Comparison of ENCODE assay signal across 15 cellular contexts in the genomic region with DNA sequence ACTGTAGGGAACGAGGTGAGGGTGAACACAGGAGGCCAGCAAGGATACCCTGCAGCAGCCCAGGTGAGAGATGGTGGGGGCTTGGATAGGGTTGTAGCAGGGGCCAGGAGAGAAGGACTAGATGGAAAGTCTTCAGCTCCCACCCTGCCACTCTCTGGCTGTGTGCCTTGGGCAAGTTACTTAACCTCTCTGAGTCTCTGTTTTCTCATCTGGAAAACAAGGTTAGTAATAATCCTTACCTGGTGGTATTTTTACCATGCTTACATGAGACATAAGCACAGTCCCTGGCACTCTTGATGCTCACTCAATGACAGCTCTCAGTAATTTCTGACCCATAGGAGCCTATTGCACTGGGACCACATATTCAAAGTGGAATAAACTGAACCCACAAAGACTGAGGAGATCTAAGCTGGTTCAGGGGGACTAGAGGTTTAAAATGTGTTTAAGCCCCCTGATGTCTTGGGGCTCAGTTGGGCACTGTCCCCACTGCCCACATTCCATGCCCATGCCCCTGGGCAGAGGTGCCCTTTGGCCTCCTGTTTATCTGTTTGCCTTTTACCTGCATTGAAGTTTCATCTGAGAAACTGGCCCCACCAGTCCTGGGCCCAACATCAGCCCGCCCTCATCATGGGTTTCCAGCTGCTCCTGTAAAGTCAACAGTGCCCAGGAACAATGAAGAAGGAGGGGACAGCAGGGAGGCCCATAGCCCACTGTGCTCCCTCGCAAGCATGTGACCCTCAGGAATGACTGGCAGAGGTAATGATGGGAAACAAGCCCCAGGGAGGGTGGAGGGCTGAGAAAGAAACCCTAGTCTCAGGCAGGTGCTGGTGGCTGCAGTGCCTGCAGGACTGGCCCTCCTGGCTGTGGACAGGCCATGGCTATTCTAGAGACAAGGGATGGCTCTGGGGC.
A peak's percentile ranks its signal among the peaks of the same experiment; 100 is the strongest.
DNase-seq lines count a peak whose midpoint lies in the region; ATAC-seq, FAIRE-seq and TF ChIP-seq lines count a peak whose summit lies in the region.
"Had no signal": no experiment of that assay in that cellular context is flagged by ENCODE, and none has a peak within 500 bp of the region (broad histone marks: within the 10 kb centered on the region; RNA-seq: fewer than 3 reads in every experiment).

No MANE protein-coding gene starts in this region.

- H3K27me3 Mint-ChIP-seq in activated naive CD4-positive, alpha-beta T cell treated with anti-CD3 and anti-CD28 coated beads, Interleukin-2, amount 10 ng/mL, durations not matched to agents 7 days and 5 days, result peaks cover 22% of the 10 kb centered on the region

- peaks cover 50% of the 10 kb centered on the region for H3K4me1 ChIP-seq in HepG2 (ENCODE audit: insufficient read depth, low read length)
- peaks cover 7% of the 10 kb centered on the region for H3K4me1 ChIP-seq in vagina
- H3K4me1 ChIP-seq in ovary (ENCODE audit: insufficient read depth), result no peaks in the 10 kb centered on the region
- H3K4me1 ChIP-seq: A549 had no signal

- POLR2A ChIA-PET in HepG2 (lab: Yijun Ruan, JAX), result no interaction called here

- ATAC-seq in HepG2, result peak; percentile 35
- ATAC-seq: A549 had no signal

- no TSS peak for BruUV-seq in HepG2 (replicated peaks; lab: Mats Ljungman, UMichigan)

- intact Hi-C loops in HepG2 (cut with micrococcal nuclease; ENCODE audit: unreplicated experiment), result no loop called here
- intact Hi-C loops in vagina (cut with DNase I), result no loop called here
- intact Hi-C loops in ovary (cut with DNase I), result loop anchor here in 1 of 4 donors (5.0 kb wide), 1 partner anchor 767 kb away; no protein-coding TSS in a partner anchor

- CTCF ChIA-PET in activated naive CD4-positive, alpha-beta T cell treated with anti-CD3 and anti-CD28 coated beads, Interleukin-2, amount 10 ng/mL, durations not matched to agents 7 days and 5 days (lab: Charles Lee), result no interaction called here
- CTCF ChIA-PET in HepG2 (lab: Yijun Ruan, JAX; ENCODE audit: low intra/inter-chr PET ratio, low total read pairs), result no interaction called here

- H3K9me3 Mint-ChIP-seq in activated naive CD4-positive, alpha-beta T cell treated with anti-CD3 and anti-CD28 coated beads, Interleukin-2, amount 10 ng/mL, durations not matched to agents 7 days and 5 days, result no peaks in the 10 kb centered on the region
- H3K9me3 Mint-ChIP-seq: CD4-positive, alpha-beta memory T cell had no signal

- no peak for FAIRE-seq in HepG2 (lab: Jason Lieb, UNC)
- FAIRE-seq: A549 had no signal

- H3K27ac ChIP-seq in HepG2 (ENCODE audit: extremely low read length, insufficient read depth, low read length) (no peak overlapping the region), vagina (no peak overlapping the region), ovary (no peak overlapping the region)
- H3K27ac ChIP-seq: A549, skin epidermis, suprapubic skin had no signal

- TF ChIP-seq POLR2A in HepG2 (IDR thresholded peaks at IDR 0.05; ENCODE audit: insufficient read depth in 1 of 2, low read depth in 2 of 2, low read length in 2 of 2) (no peak), vagina (IDR thresholded peaks at IDR 0.05) (no peak), ovary (IDR thresholded peaks at IDR 0.05) (no peak)

- in situ Hi-C loops in HepG2 (cut with HindIII; ENCODE audit: extremely low pct_ligation_motif_present, low pct_unique_long_range_greater_than_20kb), result no loop called here

- H3K27me3 ChIP-seq in HepG2 (ENCODE audit: control insufficient read depth in 1 of 2, insufficient read depth in 2 of 2, low read length in 2 of 2), result peaks cover 5 to 63% of the 10 kb centered on the region in 2 experiments; a peak in 4 of 5 replicates
- H3K27me3 ChIP-seq in vagina, result no peaks in the 10 kb centered on the region
- no peaks in the 10 kb centered on the region for H3K27me3 ChIP-seq in ovary
- H3K27me3 ChIP-seq: suprapubic skin had no signal

- H3K9me3 ChIP-seq in HepG2 (ENCODE audit: low read length) (no peaks in the 10 kb centered on the region), vagina (no peaks in the 10 kb centered on the region), ovary (no peaks in the 10 kb centered on the region)
- H3K9me3 ChIP-seq: A549, suprapubic skin had no signal

- TF ChIP-seq CTCF in HepG2 (CRISPR knock-in tag; IDR thresholded peaks at IDR 0.05) (no peak), vagina (IDR thresholded peaks at IDR 0.05) (no peak), ovary (IDR thresholded peaks at IDR 0.05) (no peak)

- peak overlapping the region; percentile 20; the same call in 1 of the 2 replicates for H3K4me2 ChIP-seq in HepG2 (ENCODE audit: low read depth, low read length)
- H3K4me2 ChIP-seq: A549 had no signal

- peak overlapping the region; percentile 47 for H3K27ac Mint-ChIP-seq in activated naive CD4-positive, alpha-beta T cell treated with anti-CD3 and anti-CD28 coated beads, Interleukin-2, amount 10 ng/mL, durations not matched to agents 7 days and 5 days
- H3K27ac Mint-ChIP-seq: CD4-positive, alpha-beta memory T cell had no signal

- WGBS in HepG2 (ENCODE audit: low lambda C conversion rate), result 1% methylated on average over 3 of the region's 3 CpGs
- WGBS in ovary, 3 donors, result 92 to 99% (median 96%) methylated on average over 3 of the region's 3 CpGs

- H3K9ac ChIP-seq in HepG2 (ENCODE audit: insufficient read depth, low read depth, low read length), result no peak overlapping the region

- H3K4me3 ChIP-seq in HepG2 (replicated peaks in 1 of 3; ENCODE audit: insufficient read depth in 1 of 3, low read depth in 2 of 3, low read length in 3 of 3) (no peak overlapping the region), vagina (no peak overlapping the region), ovary (no peak overlapping the region)
- H3K4me3 ChIP-seq: A549, skin epidermis, suprapubic skin had no signal

- TF ChIP-seq EP300 in HepG2 (IDR thresholded peaks at IDR 0.05; ENCODE audit: low read depth in 2 of 2, low read length in 2 of 2), result no peak
- no peak for TF ChIP-seq EP300 in HepG2 (CRISPR knock-in tag; IDR thresholded peaks at IDR 0.05; ENCODE audit: borderline replicate concordance)
- TF ChIP-seq EP300 in ovary (IDR thresholded peaks at IDR 0.05), result no peak

- H3K36me3 ChIP-seq in HepG2 (replicated peaks in 1 of 2; ENCODE audit: control insufficient read depth in 1 of 2, insufficient read depth in 2 of 2, low read length in 2 of 2), result no peaks in the 10 kb centered on the region
- H3K36me3 ChIP-seq in vagina, result no peaks in the 10 kb centered on the region
- no peaks in the 10 kb centered on the region for H3K36me3 ChIP-seq in ovary
- H3K36me3 ChIP-seq: suprapubic skin had no signal

- H3K4me1 Mint-ChIP-seq in activated naive CD4-positive, alpha-beta T cell treated with anti-CD3 and anti-CD28 coated beads, Interleukin-2, amount 10 ng/mL, durations not matched to agents 7 days and 5 days, result no peaks in the 10 kb centered on the region
- H3K4me1 Mint-ChIP-seq: CD4-positive, alpha-beta memory T cell had no signal

- H3K4me3 Mint-ChIP-seq in activated naive CD4-positive, alpha-beta T cell treated with anti-CD3 and anti-CD28 coated beads, Interleukin-2, amount 10 ng/mL, durations not matched to agents 7 days and 5 days, result no peak overlapping the region
- H3K4me3 Mint-ChIP-seq: CD4-positive, alpha-beta memory T cell had no signal

- no peak for DNase-seq in activated naive CD4-positive, alpha-beta T cell treated with anti-CD3 and anti-CD28 coated beads, Interleukin-2, amount 10 ng/mL, durations not matched to agents 7 days and 5 days
- no peak for DNase-seq in activated naive CD4-positive, alpha-beta T cell treated with Interleukin-2 at 50 U/mL for 16 hours
- DNase-seq in NCI-H526 (lab: John Stamatoyannopoulos, UW) (peak; percentile 71 to 84), HepG2 (ENCODE audit: low spot score) (peak; percentile 46), vagina (ENCODE audit: extremely low spot score in 2 of 2) (no peak), ovary (no peak)
- DNase-seq in NK-92 treated with Interleukin-12 subunit alpha and Interleukin-12 subunit beta, amount 100 ng/mL, for 24 hours (lab: John Stamatoyannopoulos, UW), result no peak
- DNase-seq in activated T-cell treated with anti-CD3 and anti-CD28 coated beads, Interleukin-2, amount 50 U/mL, for 1 hour, result no peak
- DNase-seq: activated T-cell treated with anti-CD3 and anti-CD28 coated beads for 4 hours; CD4-positive, alpha-beta memory T cell; hippocampal formation; NCI-H1048 had no signal

- H4K20me1 ChIP-seq in HepG2 (ENCODE audit: insufficient read depth, low read length), result no peaks in the 10 kb centered on the region

- H2AFZ ChIP-seq in HepG2 (ENCODE audit: low read length), result no peak overlapping the region

- no peaks in the 10 kb centered on the region for H3K79me2 ChIP-seq in HepG2 (ENCODE audit: insufficient read depth, low read length)

- H3K36me3 Mint-ChIP-seq in activated naive CD4-positive, alpha-beta T cell treated with anti-CD3 and anti-CD28 coated beads, Interleukin-2, amount 10 ng/mL, durations not matched to agents 7 days and 5 days, result no peaks in the 10 kb centered on the region
- H3K36me3 Mint-ChIP-seq: CD4-positive, alpha-beta memory T cell had no signal

- no peak for TF ChIP-seq RAD21 in HepG2 (CRISPR knock-in tag; IDR thresholded peaks at IDR 0.05)

TF ChIP-seq in HepG2, 621 proteins besides CTCF, POLR2A, EP300 and RAD21 (continues in another document):
- no peak for TF ChIP-seq RAD51 (IDR thresholded peaks at IDR 0.05; ENCODE audit: borderline replicate concordance)
- TF ChIP-seq, protein P1, sequence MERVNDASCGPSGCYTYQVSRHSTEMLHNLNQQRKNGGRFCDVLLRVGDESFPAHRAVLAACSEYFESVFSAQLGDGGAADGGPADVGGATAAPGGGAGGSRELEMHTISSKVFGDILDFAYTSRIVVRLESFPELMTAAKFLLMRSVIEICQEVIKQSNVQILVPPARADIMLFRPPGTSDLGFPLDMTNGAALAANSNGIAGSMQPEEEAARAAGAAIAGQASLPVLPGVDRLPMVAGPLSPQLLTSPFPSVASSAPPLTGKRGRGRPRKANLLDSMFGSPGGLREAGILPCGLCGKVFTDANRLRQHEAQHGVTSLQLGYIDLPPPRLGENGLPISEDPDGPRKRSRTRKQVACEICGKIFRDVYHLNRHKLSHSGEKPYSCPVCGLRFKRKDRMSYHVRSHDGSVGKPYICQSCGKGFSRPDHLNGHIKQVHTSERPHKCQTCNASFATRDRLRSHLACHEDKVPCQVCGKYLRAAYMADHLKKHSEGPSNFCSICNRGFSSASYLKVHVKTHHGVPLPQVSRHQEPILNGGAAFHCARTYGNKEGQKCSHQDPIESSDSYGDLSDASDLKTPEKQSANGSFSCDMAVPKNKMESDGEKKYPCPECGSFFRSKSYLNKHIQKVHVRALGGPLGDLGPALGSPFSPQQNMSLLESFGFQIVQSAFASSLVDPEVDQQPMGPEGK (CRISPR knock-in tag; IDR thresholded peaks at IDR 0.05), result peak; percentile 74
- no peak for TF ChIP-seq HNF4G (IDR thresholded peaks at IDR 0.05; ENCODE audit: borderline replicate concordance, low read depth, low read length)
- 0 out of 2 replicates have a peak, but pooled peaks have one; percentile 26 for TF ChIP-seq HNF4G (CRISPR knock-in tag; IDR thresholded peaks at IDR 0.05; ENCODE audit: borderline replicate concordance, low read depth)

Comparison
In these comparisons a context has a peak if more than half of its experiments do, and no peak if none do; other contexts are left out.
1. DNase-seq: peak in NCI-H526 (2 of 2) and HepG2 (single experiment); none in activated naive CD4-positive, alpha-beta T cell treated with anti-CD3 and anti-CD28 coated beads, Interleukin-2, amount 10 ng/mL, durations not matched to agents 7 days and 5 days (single experiment), activated naive CD4-positive, alpha-beta T cell treated with Interleukin-2 at 50 U/mL for 16 hours (single experiment), NK-92 treated with Interleukin-12 subunit alpha and Interleukin-12 subunit beta, amount 100 ng/mL, for 24 hours (single experiment), vagina (0 of 2), activated T-cell treated with anti-CD3 and anti-CD28 coated beads, Interleukin-2, amount 50 U/mL, for 1 hour (single experiment) and ovary (0 of 5).